ENCODE assay signal across 18 cellular contexts in the genomic region with DNA sequence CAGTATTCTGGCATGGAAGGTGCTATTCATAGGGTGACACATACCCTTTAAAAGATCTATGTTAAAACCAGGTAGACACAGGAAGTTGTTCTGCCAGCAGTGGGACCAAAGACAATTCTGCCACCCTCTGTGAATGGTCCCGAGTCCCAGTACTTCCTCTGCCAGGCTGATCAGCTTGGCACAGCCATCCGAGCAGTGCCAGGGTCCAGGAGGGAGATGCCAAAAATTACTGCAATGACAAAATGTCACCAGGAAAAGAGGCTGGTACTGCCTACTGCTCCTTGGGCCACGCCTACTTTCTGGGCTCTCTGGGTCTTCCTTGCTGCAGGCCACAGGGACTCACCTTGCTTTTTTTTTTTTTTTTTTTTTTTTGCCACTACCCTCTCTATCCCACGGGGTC.
"Had no signal": no experiment of that assay in that cellular context is flagged by ENCODE, and none has a peak within 500 bp of the region (broad histone marks: within the 10 kb centered on the region; RNA-seq: fewer than 3 reads in every experiment).

No MANE protein-coding gene starts in this region.

- DNase-seq: effector memory CD8-positive, alpha-beta T cell; gastrocnemius medialis; kidney; left cardiac atrium; mammary epithelial cell; natural killer cell; posterior cingulate gyrus; stimulated activated CD4-positive, alpha-beta T cell treated with anti-CD3 and anti-CD28 coated beads, Interleukin-2, amount 100 ng/mL, for 48 hours; stimulated activated naive CD8-positive, alpha-beta T cell treated with anti-CD3 and anti-CD28 coated beads, Interleukin-15, Interleukin-2, amounts not matched to agents 100 U/mL and 50 U/mL, for 24 hours; thyroid gland; upper lobe of left lung; uterus had no signal

- H3K27me3 ChIP-seq: esophagus muscularis mucosa, gastrocnemius medialis, suprapubic skin, thyroid gland, upper lobe of left lung, uterus had no signal

- H3K9me3 Mint-ChIP-seq: effector memory CD8-positive, alpha-beta T cell; mesothelial cell of epicardium; natural killer cell; neural crest cell had no signal

- H3K4me1 ChIP-seq: uterus had no signal

- H3K27ac ChIP-seq: epithelial cell of prostate, esophagus muscularis mucosa, suprapubic skin, thyroid gland, upper lobe of left lung, uterus had no signal

- H3K4me3 ChIP-seq: esophagus muscularis mucosa, gastrocnemius medialis, smooth muscle cell, suprapubic skin, thyroid gland, upper lobe of left lung, uterus had no signal

- H3K36me3 ChIP-seq: gastrocnemius medialis, suprapubic skin, thyroid gland, upper lobe of left lung, uterus had no signal

- ATAC-seq: effector memory CD8-positive, alpha-beta T cell; gastrocnemius medialis; natural killer cell; stimulated activated naive CD8-positive, alpha-beta T cell treated with anti-CD3 and anti-CD28 coated beads, Interleukin-15, Interleukin-2, amounts not matched to agents 100 U/mL and 50 U/mL, for 24 hours had no signal

- H3K36me3 Mint-ChIP-seq: natural killer cell had no signal

- H3K4me1 Mint-ChIP-seq: neural crest cell had no signal

- H3K4me2 ChIP-seq: smooth muscle cell had no signal

- H3K9me3 ChIP-seq: esophagus muscularis mucosa, gastrocnemius medialis, suprapubic skin, thyroid gland, upper lobe of left lung, uterus had no signal

- H3K27ac Mint-ChIP-seq: effector memory CD8-positive, alpha-beta T cell; mesothelial cell of epicardium; natural killer cell had no signal

- FAIRE-seq: kidney had no signal

- H3K4me3 Mint-ChIP-seq: effector memory CD8-positive, alpha-beta T cell; mesothelial cell of epicardium; natural killer cell; neural crest cell had no signal
